13 cellular contexts compared by ENCODE assay signal in the genomic region with DNA sequence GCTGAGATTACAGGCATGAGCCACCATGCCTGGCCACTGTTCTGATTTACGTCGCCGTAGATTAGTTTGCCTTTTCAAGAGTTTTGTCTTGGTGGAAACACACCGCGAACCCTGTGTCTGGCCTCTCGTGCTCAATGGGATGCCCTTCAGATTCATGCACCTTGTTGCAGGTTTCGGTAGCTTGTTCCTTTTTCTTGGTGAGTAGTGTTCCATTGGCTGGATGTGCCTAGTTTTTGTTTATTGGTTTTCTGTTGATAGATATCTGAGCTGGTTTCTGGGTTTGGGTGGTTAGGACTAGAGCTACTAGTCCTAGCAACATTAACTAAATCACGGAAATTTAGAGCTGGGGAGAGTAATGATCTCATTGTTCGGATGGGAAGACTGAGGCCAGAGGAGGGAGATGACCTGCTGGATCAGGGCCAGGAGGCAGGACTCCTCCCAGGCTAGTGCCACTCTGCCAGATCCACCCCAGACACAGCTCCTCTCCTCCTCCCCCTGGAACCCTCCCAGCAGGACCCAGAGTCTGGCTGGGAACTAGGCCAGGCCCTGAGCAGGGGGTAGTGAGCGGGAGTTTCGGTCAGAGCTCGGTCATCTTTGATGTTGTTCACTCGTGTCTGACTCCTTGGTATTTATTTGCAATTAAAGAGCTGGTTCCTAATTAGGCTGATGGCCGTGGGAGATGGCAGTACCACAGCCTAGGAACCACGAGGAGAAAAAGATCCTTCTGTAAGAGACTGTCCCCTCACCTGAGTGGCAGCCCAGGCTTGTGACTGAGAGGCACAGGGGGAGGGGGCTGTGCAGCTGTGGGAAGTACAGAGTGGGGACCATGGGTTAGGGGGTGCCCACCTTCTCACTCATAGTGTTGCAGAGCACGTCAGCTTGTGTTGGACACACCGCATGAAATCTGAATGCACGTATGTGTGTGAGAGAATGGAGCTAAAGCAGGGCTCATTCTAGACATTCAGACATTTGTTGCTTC.
DNase-seq lines count a peak whose midpoint lies in the region; ATAC-seq and TF ChIP-seq lines count a peak whose summit lies in the region.
"Had no signal": no experiment of that assay in that cellular context is flagged by ENCODE, and none has a peak within 500 bp of the region (broad histone marks: within the 10 kb centered on the region; RNA-seq: fewer than 3 reads in every experiment).

No MANE protein-coding gene starts in this region.

- intact Hi-C loops in CD14-positive monocyte (cut with micrococcal nuclease) (no loop called here), left cardiac atrium (cut with DNase I) (loop anchor here in 1 of 2 donors (10.0 kb wide), 1 partner anchor 171 kb away; no protein-coding TSS in a partner anchor)

- no peak overlapping the region for H2BK15ac ChIP-seq in mesendoderm (replicated peaks; ENCODE audit: low read depth)

- H3K79me2 ChIP-seq in mesendoderm (ENCODE audit: control insufficient read depth, insufficient read depth, low read length) = peaks cover 33% of the 10 kb centered on the region

- H3K27me3 ChIP-seq in foreskin keratinocyte = peaks cover 5% of the 10 kb centered on the region
- H3K27me3 ChIP-seq in mesendoderm (ENCODE audit: insufficient read depth, low read length, poor library complexity) = no peaks in the 10 kb centered on the region

- no CpG with 5 or more reads among the region's 18 CpGs for WGBS in mesendoderm (ENCODE audit: extremely low coverage, insufficient coverage, low lambda C conversion rate)

- ATAC-seq in WTC11 = no peak
- ATAC-seq in left cardiac atrium = peak; percentile 39 to 48
- ATAC-seq in HG02763 (IDR thresholded peaks at IDR 0.05; ENCODE audit: unreplicated experiment) = no peak
- ATAC-seq in foreskin keratinocyte = no peak

- H3K27me3 Mint-ChIP-seq in CD14-positive monocyte (ENCODE audit: low read depth in 3 of 3) = peaks cover 3 to 7% (median 3%) of the 10 kb centered on the region in 3 donors
- H3K27me3 Mint-ChIP-seq in WTC11 (ENCODE audit: low read depth) = no peaks in the 10 kb centered on the region

- no peak overlapping the region for H3K56ac ChIP-seq in mesendoderm (ENCODE audit: low read length)

- CTCF ChIA-PET in WTC11 (lab: Charles Lee) = interaction anchor here (0.7 to 6.1 kb wide), 9 partner anchors 14 to 181 kb away, joined by 3 to 55 read pairs (median 5); no protein-coding TSS in a partner anchor

- peaks cover 0 to 1% (median 0%) of the 10 kb centered on the region in 7 donors for H3K9me3 Mint-ChIP-seq in CD14-positive monocyte
- H3K9me3 Mint-ChIP-seq in WTC11 = no peaks in the 10 kb centered on the region

- no peak overlapping the region for H2BK120ac ChIP-seq in mesendoderm (ENCODE audit: low read depth, low read length)

- H3K36me3 Mint-ChIP-seq in CD14-positive monocyte (no peaks in the 10 kb centered on the region), WTC11 (no peaks in the 10 kb centered on the region)

- H3K23ac ChIP-seq in mesendoderm (ENCODE audit: low read length) = no peak overlapping the region

- H3K4me1 Mint-ChIP-seq in CD14-positive monocyte (peaks cover 4% of the 10 kb centered on the region), WTC11 (peaks cover 49% of the 10 kb centered on the region)

- no peak overlapping the region for H2AK5ac ChIP-seq in mesendoderm (ENCODE audit: low read length)

- H3K27ac Mint-ChIP-seq in CD14-positive monocyte (no peak overlapping the region), WTC11 (peak overlapping the region; percentile 77)

- H4K5ac ChIP-seq in mesendoderm (ENCODE audit: low read length) = no peak overlapping the region

- no peak overlapping the region for H3K4me3 ChIP-seq in mesendoderm (ENCODE audit: low read length)

- H3K4me1 ChIP-seq in foreskin keratinocyte (peaks cover 3% of the 10 kb centered on the region), mesendoderm (ENCODE audit: control insufficient read depth, low read depth, low read length) (peaks cover 3% of the 10 kb centered on the region)

- H3K18ac ChIP-seq in mesendoderm (ENCODE audit: low read length) = no peak overlapping the region

- no peak overlapping the region for H3K4me3 Mint-ChIP-seq in CD14-positive monocyte
- H3K4me3 Mint-ChIP-seq in WTC11 = no peak overlapping the region

- POLR2A ChIA-PET in WTC11 (lab: Charles Lee) = interaction anchor here (1.1 to 1.2 kb wide), 2 partner anchors 63 to 75 kb away, joined by 3 read pairs; no protein-coding TSS in a partner anchor

- H2BK5ac ChIP-seq in mesendoderm (ENCODE audit: low read length) = no peak overlapping the region

- H3K79me1 ChIP-seq in mesendoderm (ENCODE audit: low read length) = peaks cover 48% of the 10 kb centered on the region

- no peak overlapping the region for H3K4ac ChIP-seq in mesendoderm (ENCODE audit: low read depth, low read length)

- H3K9ac ChIP-seq in mesendoderm (ENCODE audit: low read length) = no peak overlapping the region

- DNase-seq in CD14-positive monocyte (ENCODE audit: low spot score) (peak; percentile 22), WTC11 (ENCODE audit: low spot score) (no peak), left cardiac atrium (peak; percentile 67), renal cortical epithelial cell (ENCODE audit: low read depth) (peak; percentile 42), NCI-H1048 (lab: John Stamatoyannopoulos, UW) (no peak), foreskin keratinocyte (no peak), mesendoderm (no peak)
- DNase-seq: activated naive CD4-positive, alpha-beta T cell treated with Interleukin-2 at 50 U/mL for 16 hours; GDM1; Karpas-422; stimulated activated CD4-positive, alpha-beta T cell treated with anti-CD3 and anti-CD28 coated beads, Interleukin-15, amount 100 ng/mL, for 24 hours; stimulated activated CD8-positive, alpha-beta memory T cell treated with anti-CD3 and anti-CD28 coated beads, Interleukin-4, amount 100 ng/mL, for 48 hours had no signal

- peaks cover 2% of the 10 kb centered on the region for H3K36me3 ChIP-seq in mesendoderm (ENCODE audit: control insufficient read depth, insufficient read depth, low read length)

- TF ChIP-seq CTCF in CD14-positive monocyte (IDR thresholded peaks at IDR 0.05) (no peak), WTC11 (IDR thresholded peaks at IDR 0.05) (no peak), foreskin keratinocyte (conservative IDR thresholded peaks at IDR 0.05) (no peak)

- no peak overlapping the region for H4K8ac ChIP-seq in mesendoderm (ENCODE audit: low read depth, low read length)

- H3K27ac ChIP-seq in foreskin keratinocyte (no peak overlapping the region), mesendoderm (ENCODE audit: low read depth, low read length) (no peak overlapping the region)

- no peak overlapping the region for H3K4me2 ChIP-seq in mesendoderm (ENCODE audit: low read length)

TF ChIP-seq in WTC11, 78 proteins besides CTCF, POLR2A, EP300 and RAD21 (continues in another document):
- TF ChIP-seq, protein P1, sequence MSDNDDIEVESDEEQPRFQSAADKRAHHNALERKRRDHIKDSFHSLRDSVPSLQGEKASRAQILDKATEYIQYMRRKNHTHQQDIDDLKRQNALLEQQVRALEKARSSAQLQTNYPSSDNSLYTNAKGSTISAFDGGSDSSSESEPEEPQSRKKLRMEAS (CRISPR knock-in tag; IDR thresholded peaks at IDR 0.05) = no peak
- TF ChIP-seq GABPB1 (CRISPR knock-in tag; IDR thresholded peaks at IDR 0.05) (no peak), ETV6 (CRISPR knock-in tag; IDR thresholded peaks at IDR 0.05) (no peak), TEAD1 (CRISPR knock-in tag; IDR thresholded peaks at IDR 0.05) (no peak), ZBTB21 (CRISPR knock-in tag; IDR thresholded peaks at IDR 0.05; ENCODE audit: borderline replicate concordance) (no peak)
- TF ChIP-seq, protein P2, sequence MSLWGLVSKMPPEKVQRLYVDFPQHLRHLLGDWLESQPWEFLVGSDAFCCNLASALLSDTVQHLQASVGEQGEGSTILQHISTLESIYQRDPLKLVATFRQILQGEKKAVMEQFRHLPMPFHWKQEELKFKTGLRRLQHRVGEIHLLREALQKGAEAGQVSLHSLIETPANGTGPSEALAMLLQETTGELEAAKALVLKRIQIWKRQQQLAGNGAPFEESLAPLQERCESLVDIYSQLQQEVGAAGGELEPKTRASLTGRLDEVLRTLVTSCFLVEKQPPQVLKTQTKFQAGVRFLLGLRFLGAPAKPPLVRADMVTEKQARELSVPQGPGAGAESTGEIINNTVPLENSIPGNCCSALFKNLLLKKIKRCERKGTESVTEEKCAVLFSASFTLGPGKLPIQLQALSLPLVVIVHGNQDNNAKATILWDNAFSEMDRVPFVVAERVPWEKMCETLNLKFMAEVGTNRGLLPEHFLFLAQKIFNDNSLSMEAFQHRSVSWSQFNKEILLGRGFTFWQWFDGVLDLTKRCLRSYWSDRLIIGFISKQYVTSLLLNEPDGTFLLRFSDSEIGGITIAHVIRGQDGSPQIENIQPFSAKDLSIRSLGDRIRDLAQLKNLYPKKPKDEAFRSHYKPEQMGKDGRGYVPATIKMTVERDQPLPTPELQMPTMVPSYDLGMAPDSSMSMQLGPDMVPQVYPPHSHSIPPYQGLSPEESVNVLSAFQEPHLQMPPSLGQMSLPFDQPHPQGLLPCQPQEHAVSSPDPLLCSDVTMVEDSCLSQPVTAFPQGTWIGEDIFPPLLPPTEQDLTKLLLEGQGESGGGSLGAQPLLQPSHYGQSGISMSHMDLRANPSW (CRISPR knock-in tag; conservative IDR thresholded peaks at IDR 0.05; ENCODE audit: low read depth) = no peak
- TF ChIP-seq, protein P3, sequence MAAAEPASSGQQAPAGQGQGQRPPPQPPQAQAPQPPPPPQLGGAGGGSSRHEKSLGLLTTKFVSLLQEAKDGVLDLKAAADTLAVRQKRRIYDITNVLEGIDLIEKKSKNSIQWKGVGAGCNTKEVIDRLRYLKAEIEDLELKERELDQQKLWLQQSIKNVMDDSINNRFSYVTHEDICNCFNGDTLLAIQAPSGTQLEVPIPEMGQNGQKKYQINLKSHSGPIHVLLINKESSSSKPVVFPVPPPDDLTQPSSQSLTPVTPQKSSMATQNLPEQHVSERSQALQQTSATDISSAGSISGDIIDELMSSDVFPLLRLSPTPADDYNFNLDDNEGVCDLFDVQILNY (CRISPR knock-in tag; IDR thresholded peaks at IDR 0.05) = no peak
- TF ChIP-seq, protein P4, sequence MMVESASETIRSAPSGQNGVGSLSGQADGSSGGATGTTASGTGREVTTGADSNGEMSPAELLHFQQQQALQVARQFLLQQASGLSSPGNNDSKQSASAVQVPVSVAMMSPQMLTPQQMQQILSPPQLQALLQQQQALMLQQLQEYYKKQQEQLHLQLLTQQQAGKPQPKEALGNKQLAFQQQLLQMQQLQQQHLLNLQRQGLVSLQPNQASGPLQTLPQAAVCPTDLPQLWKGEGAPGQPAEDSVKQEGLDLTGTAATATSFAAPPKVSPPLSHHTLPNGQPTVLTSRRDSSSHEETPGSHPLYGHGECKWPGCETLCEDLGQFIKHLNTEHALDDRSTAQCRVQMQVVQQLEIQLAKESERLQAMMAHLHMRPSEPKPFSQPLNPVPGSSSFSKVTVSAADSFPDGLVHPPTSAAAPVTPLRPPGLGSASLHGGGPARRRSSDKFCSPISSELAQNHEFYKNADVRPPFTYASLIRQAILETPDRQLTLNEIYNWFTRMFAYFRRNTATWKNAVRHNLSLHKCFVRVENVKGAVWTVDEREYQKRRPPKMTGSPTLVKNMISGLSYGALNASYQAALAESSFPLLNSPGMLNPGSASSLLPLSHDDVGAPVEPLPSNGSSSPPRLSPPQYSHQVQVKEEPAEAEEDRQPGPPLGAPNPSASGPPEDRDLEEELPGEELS (CRISPR knock-in tag; IDR thresholded peaks at IDR 0.05) = no peak

Comparison
In these comparisons a context has a peak if more than half of its experiments do, and no peak if none do; other contexts are left out.
1. DNase-seq: peak in CD14-positive monocyte (single experiment), left cardiac atrium (single experiment) and renal cortical epithelial cell (single experiment); none in WTC11 (single experiment), NCI-H1048 (single experiment), foreskin keratinocyte (0 of 2) and mesendoderm (single experiment).
2. ATAC-seq: peak in left cardiac atrium (2 of 2); none in WTC11 (single experiment), HG02763 (single experiment) and foreskin keratinocyte (single experiment).